In the genomic region with DNA sequence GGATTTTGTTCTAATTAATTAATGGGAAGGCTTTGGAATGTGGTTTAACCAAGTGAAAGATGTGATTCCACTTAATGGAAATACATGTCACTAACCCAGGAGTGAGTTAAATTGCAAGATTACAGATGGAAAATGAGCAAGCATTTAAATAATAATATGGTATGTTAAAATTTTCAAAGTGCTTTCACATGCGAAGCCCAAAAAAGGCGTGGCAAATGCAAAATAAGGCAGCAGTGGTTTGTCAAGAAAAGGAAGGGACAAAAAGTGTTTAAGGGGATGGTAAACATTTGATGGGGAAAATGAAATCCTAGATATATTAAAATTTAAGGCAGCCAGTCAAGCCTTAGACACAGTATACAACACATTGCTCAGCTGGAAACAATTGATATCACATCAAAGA, we compare ENCODE assay signal across 13 cellular contexts. TPM values are rescaled to one million over a fixed set of nuclear protein-coding genes. Genes with fewer than 3 reads are reported as not detected.
DNase-seq lines count a peak whose midpoint lies in the region; ATAC-seq and TF ChIP-seq lines count a peak whose summit lies in the region.
"Had no signal": no experiment of that assay in that cellular context is flagged by ENCODE, and none has a peak within 500 bp of the region (broad histone marks: within the 10 kb centered on the region; RNA-seq: fewer than 3 reads in every experiment).

No MANE protein-coding gene starts in this region.

- H4K20me1 ChIP-seq in fibroblast of lung (ENCODE audit: control insufficient read depth, extremely low read depth, insufficient read depth, low read length) = no peaks in the 10 kb centered on the region

- peak overlapping the region; percentile 81 for H3K4me3 Mint-ChIP-seq in stimulated activated effector memory CD8-positive, alpha-beta T cell treated with anti-CD3 and anti-CD28 coated beads, Interleukin-12 subunit alpha, Interleukin-12 subunit beta, amount 100 ng/mL, for 72 hours

- H3K27ac Mint-ChIP-seq in activated naive CD4-positive, alpha-beta T cell treated with anti-CD3 and anti-CD28 coated beads, Interleukin-2, amount 50 U/mL, for 72 hours = peak overlapping the region; percentile 5 to 26
- no peak overlapping the region for H3K27ac Mint-ChIP-seq in stimulated activated effector memory CD8-positive, alpha-beta T cell treated with anti-CD3 and anti-CD28 coated beads, Interleukin-12 subunit alpha, Interleukin-12 subunit beta, amount 100 ng/mL, for 72 hours

- peak overlapping the region; percentile 85 for H3K4me2 ChIP-seq in fibroblast of lung (ENCODE audit: extremely low read depth, insufficient read depth, low read length)

- H3K4me3 ChIP-seq in Panc1 (ENCODE audit: low read depth in 2 of 2, low read length in 2 of 2) (peak overlapping the region; percentile 73 to 76), fibroblast of lung (replicated peaks in 1 of 4; ENCODE audit: control extremely low read depth in 1 of 4, insufficient read depth in 1 of 4, low read depth in 3 of 4, low read length in 4 of 4) (peak overlapping the region in 3 of 4 experiments; percentile 1 to 56 (median 18))
- H3K4me3 ChIP-seq: mucosa of descending colon had no signal

- peaks cover 23 to 50% of the 10 kb centered on the region in 2 donors for H3K36me3 Mint-ChIP-seq in activated naive CD4-positive, alpha-beta T cell treated with anti-CD3 and anti-CD28 coated beads, Interleukin-2, amount 50 U/mL, for 72 hours
- H3K36me3 Mint-ChIP-seq in stimulated activated effector memory CD8-positive, alpha-beta T cell treated with anti-CD3 and anti-CD28 coated beads, Interleukin-12 subunit alpha, Interleukin-12 subunit beta, amount 100 ng/mL, for 72 hours = peaks cover 32% of the 10 kb centered on the region

- no TSS peak for BruUV-seq in Panc1 (replicated peaks; lab: Mats Ljungman, UMichigan)

- peaks cover 59% of the 10 kb centered on the region for H3K79me2 ChIP-seq in fibroblast of lung (ENCODE audit: control insufficient read depth, insufficient read depth, low read length)

- CTCF ChIA-PET in Panc1 (lab: Charles Lee) = no interaction called here

- intact Hi-C loops in Panc1 (cut with micrococcal nuclease; ENCODE audit: unreplicated experiment) = no loop called here

- no peaks in the 10 kb centered on the region for H3K9me3 Mint-ChIP-seq in activated naive CD4-positive, alpha-beta T cell treated with anti-CD3 and anti-CD28 coated beads, Interleukin-2, amount 50 U/mL, for 72 hours
- H3K9me3 Mint-ChIP-seq in stimulated activated effector memory CD8-positive, alpha-beta T cell treated with anti-CD3 and anti-CD28 coated beads, Interleukin-12 subunit alpha, Interleukin-12 subunit beta, amount 100 ng/mL, for 72 hours = no peaks in the 10 kb centered on the region

- no peak for DNase-seq in activated naive CD4-positive, alpha-beta T cell treated with anti-CD3 and anti-CD28 coated beads, Interleukin-2, amount 50 U/mL, for 72 hours (ENCODE audit: low spot score in 2 of 2)
- no peak for DNase-seq in activated naive CD4-positive, alpha-beta T cell treated with Interleukin-2 at 50 U/mL for 16 hours
- DNase-seq in Panc1 (ENCODE audit: low read depth, low spot score) = no peak
- DNase-seq in fibroblast of lung (ENCODE audit: low read depth in 2 of 2) = no peak
- DNase-seq in stimulated activated effector memory CD8-positive, alpha-beta T cell treated with anti-CD3 and anti-CD28 coated beads, Interleukin-12 subunit alpha, Interleukin-12 subunit beta, amount 100 ng/mL, for 72 hours (ENCODE audit: low spot score in 2 of 2) = no peak
- DNase-seq in DMS153 (lab: John Stamatoyannopoulos, UW) = no peak
- DNase-seq in GM13977 (ENCODE audit: low spot score) = no peak
- no peak for DNase-seq in GDM1 (lab: John Stamatoyannopoulos, UW)
- DNase-seq: caudate nucleus; mucosa of descending colon; NCI-H2227 treated with DMSO at 0.1 percent for 48 hours; SHP77; stimulated activated naive CD4-positive, alpha-beta T cell treated with Interleukin-2 at 50 U/mL for 16 hours had no signal

- POLR2A ChIA-PET in Panc1 (lab: Charles Lee) = no interaction called here

- H3K27me3 ChIP-seq in Panc1 (ENCODE audit: control insufficient read depth, insufficient read depth, low read length) (no peaks in the 10 kb centered on the region), fibroblast of lung (ENCODE audit: control insufficient read depth, insufficient read depth, low read length) (no peaks in the 10 kb centered on the region)

- ATAC-seq in activated naive CD4-positive, alpha-beta T cell treated with anti-CD3 and anti-CD28 coated beads, Interleukin-2, amount 50 U/mL, for 72 hours = no peak
- no peak for ATAC-seq in Panc1
- ATAC-seq in stimulated activated effector memory CD8-positive, alpha-beta T cell treated with anti-CD3 and anti-CD28 coated beads, Interleukin-12 subunit alpha, Interleukin-12 subunit beta, amount 100 ng/mL, for 72 hours = no peak
- ATAC-seq: mucosa of descending colon had no signal

- peak overlapping the region; percentile 34 for H3K27ac ChIP-seq in Panc1 (ENCODE audit: low read length)
- no peak overlapping the region for H3K27ac ChIP-seq in fibroblast of lung (ENCODE audit: insufficient read depth, low read length)

- H3K36me3 ChIP-seq in Panc1 (ENCODE audit: control insufficient read depth, insufficient read depth, low read length) (peaks cover 3% of the 10 kb centered on the region), fibroblast of lung (ENCODE audit: control insufficient read depth, insufficient read depth, low read length) (peaks cover 1% of the 10 kb centered on the region)

- peaks cover 25% of the 10 kb centered on the region for H3K4me1 Mint-ChIP-seq in stimulated activated effector memory CD8-positive, alpha-beta T cell treated with anti-CD3 and anti-CD28 coated beads, Interleukin-12 subunit alpha, Interleukin-12 subunit beta, amount 100 ng/mL, for 72 hours

- no peak overlapping the region for H3K9ac ChIP-seq in fibroblast of lung (ENCODE audit: insufficient read depth, low read length)

- H3K9me3 ChIP-seq in Panc1 (ENCODE audit: control insufficient read depth, insufficient read depth, low read depth, low read length) (no peaks in the 10 kb centered on the region), fibroblast of lung (ENCODE audit: control insufficient read depth, insufficient read depth, low read depth, low read length) (no peaks in the 10 kb centered on the region)
- H3K9me3 ChIP-seq: mucosa of descending colon had no signal

- no peak overlapping the region for H2AFZ ChIP-seq in fibroblast of lung (ENCODE audit: low read length)

- no peak for TF ChIP-seq CTCF in Panc1 (IDR thresholded peaks at IDR 0.05)
- TF ChIP-seq CTCF in fibroblast of lung (conservative IDR thresholded peaks at IDR 0.05 in 1 of 2, IDR thresholded peaks at IDR 0.05 in 1 of 2; ENCODE audit: low read depth in 1 of 2, low read length in 2 of 2) = no peak
- no peak for TF ChIP-seq CTCF in GM13977 (IDR thresholded peaks at IDR 0.05; ENCODE audit: extremely low read depth, insufficient read depth, missing control alignments)

- H3K4me1 ChIP-seq in Panc1 (ENCODE audit: control insufficient read depth, insufficient read depth, low read length) = peaks cover 12% of the 10 kb centered on the region
- H3K4me1 ChIP-seq in fibroblast of lung (ENCODE audit: control insufficient read depth, extremely low read depth, insufficient read depth, low read length) = peaks cover 4% of the 10 kb centered on the region

- in situ Hi-C loops in Panc1 (cut with HindIII; ENCODE audit: low pct_unique_long_range_greater_than_20kb, low sequenced_read_pairs) = no loop called here
- in situ Hi-C loops in GM13977 (cut with MboI; ENCODE audit: low pct_unique_long_range_greater_than_20kb, low sequenced_read_pairs, unreplicated experiment) = no loop called here

RNA-seq across cellular contexts. Expression of gene TICRR, which starts 2.9 kb away (rescaled TPM):
- total RNA-seq in activated naive CD4-positive, alpha-beta T cell treated with anti-CD3 and anti-CD28 coated beads, Interleukin-2, amount 50 U/mL, for 72 hours = 10 to 100 TPM; 22.8 to 30.8 TPM
- total RNA-seq in Panc1 (2021; ENCODE audit: unreplicated experiment) (20.5 TPM), fibroblast of lung (0.26 and 1.2 TPM in 2 replicates)
- polyA plus RNA-seq in Panc1 (2012; ENCODE audit: insufficient read length) = 5.5 TPM
- 1.6 and 3.6 TPM in 2 replicates for polyA plus RNA-seq in fibroblast of lung
- polyA plus RNA-seq in fibroblast of lung (2012) = 1.5 and 3.2 TPM in 2 replicates
- polyA minus RNA-seq in fibroblast of lung (ENCODE audit: low replicate concordance) = 4.9 and 13.0 TPM in 2 replicates
